Comparison of ENCODE assay signal across 19 cellular contexts in genomic region chr7:19403691-19404090, GRCh38.
"Had no signal": no experiment of that assay in that cellular context is flagged by ENCODE, and none has a peak within 500 bp of the region (broad histone marks: within the 10 kb centered on the region; RNA-seq: fewer than 3 reads in every experiment).

No MANE protein-coding gene starts in this region.

- H3K9me3 ChIP-seq: colonic mucosa, heart right ventricle, stomach, thoracic aorta, transverse colon had no signal

- H3K27me3 ChIP-seq: colonic mucosa, heart right ventricle, stomach, transverse colon had no signal

- H3K36me3 ChIP-seq: colonic mucosa, heart right ventricle, stomach, thoracic aorta, transverse colon had no signal

- H3K36me3 Mint-ChIP-seq: naive thymus-derived CD8-positive, alpha-beta T cell had no signal

- H3K27ac Mint-ChIP-seq: naive thymus-derived CD8-positive, alpha-beta T cell had no signal

- DNase-seq: colonic mucosa; dermis blood vessel endothelial cell; erythroblast; heart right ventricle; hypothalamus; islet precursor cell; mammary epithelial cell; mucosa of descending colon; naive thymus-derived CD8-positive, alpha-beta T cell; stimulated activated CD4-positive, alpha-beta T cell treated with anti-CD3 and anti-CD28 coated beads, Interleukin-12 subunit alpha, Interleukin-12 subunit beta, amount 100 ng/mL, for 4 hours; stimulated activated naive CD4-positive, alpha-beta T cell; stomach; substantia nigra; transverse colon had no signal

- H3K4me1 ChIP-seq: colonic mucosa, stomach, transverse colon had no signal

- H3K4me3 ChIP-seq: colonic mucosa, heart right ventricle, mucosa of descending colon, skin epidermis, stomach, thoracic aorta, transverse colon had no signal

- H3K27ac ChIP-seq: colonic mucosa, heart right ventricle, skin epidermis, stomach, thoracic aorta, transverse colon had no signal

- H3K4me3 Mint-ChIP-seq: naive thymus-derived CD8-positive, alpha-beta T cell; neural crest cell had no signal

- ATAC-seq: heart right ventricle; left lobe of liver; mucosa of descending colon; naive thymus-derived CD8-positive, alpha-beta T cell; sciatic nerve had no signal
